Comparison of ENCODE assay signal across 8 cellular contexts in the genomic region with DNA sequence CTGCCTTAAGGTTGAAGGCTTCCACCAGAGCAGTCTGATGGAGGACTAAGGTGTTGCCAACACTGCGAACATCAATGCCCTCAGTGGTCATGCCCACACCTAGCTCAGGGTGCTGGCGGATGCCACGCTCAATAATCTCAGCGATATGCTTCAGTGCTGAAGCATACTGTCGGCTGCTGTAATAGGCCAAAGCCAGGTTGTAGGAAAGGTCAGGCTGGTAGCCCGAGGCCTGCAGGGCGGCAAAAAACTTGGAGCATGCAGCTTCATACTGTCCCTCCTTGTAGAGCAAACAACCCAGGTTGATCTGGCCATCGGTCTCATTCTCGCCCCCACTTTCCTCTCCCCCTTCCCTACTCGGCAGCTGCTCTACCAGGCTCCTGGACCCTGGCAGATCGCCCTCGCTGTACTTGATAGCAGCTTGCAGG.
DNase-seq lines count a peak whose midpoint lies in the region; TF ChIP-seq lines count a peak whose summit lies in the region.

No MANE protein-coding gene starts in this region.

- no peaks in the 10 kb centered on the region for H3K36me3 ChIP-seq in BLaER1 treated with 17β-estradiol and CSF1 and Interleukin-3, amounts not matched to agents 10 nM and 100 nM
- H3K36me3 ChIP-seq in HUES64 (ENCODE audit: insufficient read depth, low read length) (no peaks in the 10 kb centered on the region), iPS-18a (ENCODE audit: control insufficient read depth, low read depth, low read length) (no peaks in the 10 kb centered on the region)

- peaks cover 0 to 4% (median 4%) of the 10 kb centered on the region in 11 experiments; a peak in 6 of 22 replicates for H3K9me3 ChIP-seq in BLaER1 treated with 17β-estradiol and CSF1 and Interleukin-3, amounts not matched to agents 10 nM and 100 nM (replicated peaks in 1 of 11)
- no peaks in the 10 kb centered on the region for H3K9me3 ChIP-seq in HUES64 (ENCODE audit: insufficient read depth, low read depth, low read length)
- no peaks in the 10 kb centered on the region for H3K9me3 ChIP-seq in iPS-18a (ENCODE audit: control insufficient read depth, low read depth, low read length)

- no peak for TF ChIP-seq CTCF in GM10248 (IDR thresholded peaks at IDR 0.05; ENCODE audit: control extremely low read depth, extremely low read depth, low read depth, missing control alignments)

- no peaks in the 10 kb centered on the region for H3K27me3 ChIP-seq in BLaER1 treated with 17β-estradiol and CSF1 and Interleukin-3, amounts not matched to agents 10 nM and 100 nM
- peaks cover 4% of the 10 kb centered on the region; the same call in 1 of the 2 replicates for H3K27me3 ChIP-seq in HUES64 (ENCODE audit: insufficient read depth, low read length)
- H3K27me3 ChIP-seq in iPS-18a (ENCODE audit: control insufficient read depth, insufficient read depth, low read length) = no peaks in the 10 kb centered on the region

- DNase-seq in GM10248 (ENCODE audit: extremely low spot score) (no peak), foreskin melanocyte (no peak), epidermal melanocyte (ENCODE audit: insufficient read length, low spot score) (no peak)

- CTCF ChIA-PET in GM10248 (lab: Yijun Ruan, JAX) = interaction anchor here (0.7 to 3.8 kb wide), 4 partner anchors 17 to 85 kb away, joined by 3 to 15 read pairs (median 3); no protein-coding TSS in a partner anchor

- POLR2A ChIA-PET in GM10248 (lab: Yijun Ruan, JAX) = no interaction called here

- H3K27ac ChIP-seq in BLaER1 treated with 17β-estradiol and CSF1 and Interleukin-3, amounts not matched to agents 10 nM and 100 nM = peak overlapping the region; percentile 90 to 100 (median 97); a peak in 20 of 22 replicates
- H3K27ac ChIP-seq in HUES64 (ENCODE audit: low read depth, low read length) = peak overlapping the region; percentile 96
- peak overlapping the region; percentile 97 for H3K27ac ChIP-seq in angular gyrus (ENCODE audit: low read depth, low read length)
- H3K27ac ChIP-seq in iPS-18a (ENCODE audit: low read length) = peak overlapping the region; percentile 100
- peak overlapping the region in 18 of 21 experiments; percentile 86 to 99 (median 96) for H3K27ac ChIP-seq in skin epidermis

- WGBS in HUES64 = 70% methylated on average over 12 of the region's 12 CpGs

- H3K4me2 ChIP-seq in BLaER1 treated with 17β-estradiol and CSF1 and Interleukin-3, amounts not matched to agents 10 nM and 100 nM = peak overlapping the region; percentile 51 to 86 (median 76)

- H3K4me1 ChIP-seq in BLaER1 treated with 17β-estradiol and CSF1 and Interleukin-3, amounts not matched to agents 10 nM and 100 nM = peaks cover 5 to 34% (median 19%) of the 10 kb centered on the region in 10 experiments; a peak in 18 of 20 replicates
- H3K4me1 ChIP-seq in HUES64 (ENCODE audit: insufficient read depth, low read length) (no peaks in the 10 kb centered on the region), iPS-18a (ENCODE audit: control insufficient read depth, low read depth, low read length) (no peaks in the 10 kb centered on the region)

- peak overlapping the region in 10 of 11 experiments; percentile 86 to 99 (median 93); a peak in 17 of 22 replicates for H3K9ac ChIP-seq in BLaER1 treated with 17β-estradiol and CSF1 and Interleukin-3, amounts not matched to agents 10 nM and 100 nM
- H3K9ac ChIP-seq in HUES64 (ENCODE audit: low read depth, low read length) (peak overlapping the region; percentile 99), iPS-18a (ENCODE audit: low read length) (peak overlapping the region; percentile 99)

- H3K4me3 ChIP-seq in BLaER1 treated with 17β-estradiol and CSF1 and Interleukin-3, amounts not matched to agents 10 nM and 100 nM = peak overlapping the region; percentile 70 to 85 (median 80)
- H3K4me3 ChIP-seq in HUES64 (ENCODE audit: low read length) (peak overlapping the region; percentile 97), iPS-18a (ENCODE audit: low read length) (peak overlapping the region; percentile 98), skin epidermis (peak overlapping the region; percentile 47 to 84 (median 65))

- H4K20me1 ChIP-seq in BLaER1 treated with 17β-estradiol and CSF1 and Interleukin-3, amounts not matched to agents 10 nM and 100 nM = no peaks in the 10 kb centered on the region
